ENCODE assay signal across 8 cellular contexts in genomic region chrX:153708415-153708814, GRCh38. TPM values are rescaled to one million over a fixed set of nuclear protein-coding genes. Genes with fewer than 3 reads are reported as not detected.
A peak's percentile ranks its signal among the peaks of the same experiment; 100 is the strongest.
DNase-seq lines count a peak whose midpoint lies in the region; TF ChIP-seq lines count a peak whose summit lies in the region.

No MANE protein-coding gene starts in this region.

- no peaks in the 10 kb centered on the region for H4K20me1 ChIP-seq in fibroblast of lung (ENCODE audit: control insufficient read depth, extremely low read depth, insufficient read depth, low read length)
- H4K20me1 ChIP-seq in neural progenitor cell (ENCODE audit: low read depth): peaks cover 5% of the 10 kb centered on the region

- DNase-seq in activated T-cell treated with anti-CD3 and anti-CD28 coated beads for 48 hours (ENCODE audit: low read depth) (peak; percentile 29), activated T-cell treated with anti-CD3 and anti-CD28 coated beads for 4 hours (no peak), NCI-H1436 treated with DMSO at 0.1 percent for 48 hours (lab: John Stamatoyannopoulos, UW) (peak; percentile 5), fibroblast of lung (ENCODE audit: low read depth in 2 of 2) (peak; percentile 73 to 82), neural progenitor cell (ENCODE audit: low spot score) (peak; percentile 75), mesenteric fat pad (ENCODE audit: low spot score) (no peak)
- DNase-seq in activated CD4-positive, alpha-beta T cell treated with anti-CD3 and anti-CD28 coated beads, Interleukin-2, amount 50 U/mL, for 48 hours: peak; percentile 42 to 56
- DNase-seq in effector CD8-positive, alpha-beta T cell (lab: John Stamatoyannopoulos, UW): no peak

- H3K27me3 ChIP-seq in fibroblast of lung (ENCODE audit: control insufficient read depth, insufficient read depth, low read length): no peaks in the 10 kb centered on the region
- H3K27me3 ChIP-seq in neural progenitor cell: no peaks in the 10 kb centered on the region

- no peak overlapping the region for H3K4me2 ChIP-seq in fibroblast of lung (ENCODE audit: extremely low read depth, insufficient read depth, low read length)
- no peak overlapping the region for H3K4me2 ChIP-seq in neural progenitor cell

- peaks cover 8% of the 10 kb centered on the region for H3K36me3 Mint-ChIP-seq in neural progenitor cell

- H3K4me3 Mint-ChIP-seq in neural progenitor cell: no peak overlapping the region

- peaks cover 11% of the 10 kb centered on the region for H3K27me3 Mint-ChIP-seq in neural progenitor cell (ENCODE audit: insufficient read depth, low read depth)

- peaks cover 3% of the 10 kb centered on the region for H3K4me1 Mint-ChIP-seq in neural progenitor cell

- H3F3A ChIP-seq in neural progenitor cell (ENCODE audit: low read depth): no peaks in the 10 kb centered on the region

- H3K9ac ChIP-seq in fibroblast of lung (ENCODE audit: insufficient read depth, low read length) (no peak overlapping the region), neural progenitor cell (no peak overlapping the region)

- no peak overlapping the region for H3K27ac ChIP-seq in fibroblast of lung (ENCODE audit: insufficient read depth, low read length)
- no peak overlapping the region for H3K27ac ChIP-seq in neural progenitor cell

- H3K27ac Mint-ChIP-seq in neural progenitor cell: no peak overlapping the region

- H3K79me2 ChIP-seq in fibroblast of lung (ENCODE audit: control insufficient read depth, insufficient read depth, low read length) (no peaks in the 10 kb centered on the region), neural progenitor cell (ENCODE audit: low read depth) (no peaks in the 10 kb centered on the region)

- no peaks in the 10 kb centered on the region for H3K4me1 ChIP-seq in fibroblast of lung (ENCODE audit: control insufficient read depth, extremely low read depth, insufficient read depth, low read length)
- H3K4me1 ChIP-seq in neural progenitor cell: no peaks in the 10 kb centered on the region

- H3K9me3 Mint-ChIP-seq in neural progenitor cell: peaks cover 31% of the 10 kb centered on the region

- H2AFZ ChIP-seq in fibroblast of lung (ENCODE audit: low read length): no peak overlapping the region
- H2AFZ ChIP-seq in neural progenitor cell (replicated peaks): no peak overlapping the region

- no peak overlapping the region for H3K4me3 ChIP-seq in fibroblast of lung (replicated peaks in 1 of 4; ENCODE audit: control extremely low read depth in 1 of 4, insufficient read depth in 1 of 4, low read depth in 3 of 4, low read length in 4 of 4)
- no peak overlapping the region for H3K4me3 ChIP-seq in neural progenitor cell

- H3K36me3 ChIP-seq in fibroblast of lung (ENCODE audit: control insufficient read depth, insufficient read depth, low read length) (peaks cover 1% of the 10 kb centered on the region), neural progenitor cell (no peaks in the 10 kb centered on the region)

- peak; percentile 60 to 62 for TF ChIP-seq CTCF in fibroblast of lung (conservative IDR thresholded peaks at IDR 0.05 in 1 of 2, IDR thresholded peaks at IDR 0.05 in 1 of 2; ENCODE audit: low read depth in 1 of 2, low read length in 2 of 2)
- peak; percentile 61 for TF ChIP-seq CTCF in neural progenitor cell (IDR thresholded peaks at IDR 0.05)

- H3K9me3 ChIP-seq in fibroblast of lung (ENCODE audit: control insufficient read depth, insufficient read depth, low read depth, low read length) (no peaks in the 10 kb centered on the region), neural progenitor cell (ENCODE audit: low read depth) (no peaks in the 10 kb centered on the region)

RNA-seq across cellular contexts. Expression of gene BCAP31, which starts 15.8 kb away (rescaled TPM):
- total RNA-seq in fibroblast of lung (94.8 and 133 TPM in 2 replicates), neural progenitor cell (ENCODE audit: low replicate concordance) (52.5 and 68.7 TPM in 2 replicates), mesenteric fat pad (513 TPM)
- polyA plus RNA-seq in fibroblast of lung: 94.0 and 114 TPM in 2 replicates
- 138 and 160 TPM in 2 replicates for polyA plus RNA-seq in fibroblast of lung (2012)
- polyA minus RNA-seq in fibroblast of lung (ENCODE audit: low replicate concordance): 160 and 202 TPM in 2 replicates

RNA-seq across cellular contexts. Expression of gene ABCD1, which starts 16.2 kb away (rescaled TPM):
- total RNA-seq in fibroblast of lung (6.9 and 12.7 TPM in 2 replicates), neural progenitor cell (ENCODE audit: low replicate concordance) (0.79 and 5.0 TPM in 2 replicates), mesenteric fat pad (32.3 TPM)
- 4.0 and 4.6 TPM in 2 replicates for polyA plus RNA-seq in fibroblast of lung
- 10.7 and 14.4 TPM in 2 replicates for polyA plus RNA-seq in fibroblast of lung (2012)
- 12.1 and 13.0 TPM in 2 replicates for polyA minus RNA-seq in fibroblast of lung (ENCODE audit: low replicate concordance)

RNA-seq across cellular contexts. Expression of gene SLC6A8, which starts 20.7 kb away (rescaled TPM):
- total RNA-seq in fibroblast of lung: 9.8 and 11.1 TPM in 2 replicates
- polyA plus RNA-seq in fibroblast of lung: 7.7 and 13.2 TPM in 2 replicates
- 12.5 and 24.0 TPM in 2 replicates for polyA plus RNA-seq in fibroblast of lung (2012)
- polyA minus RNA-seq in fibroblast of lung (ENCODE audit: low replicate concordance): 44.6 and 70.2 TPM in 2 replicates
- 94.1 and 191 TPM in 2 replicates for total RNA-seq in neural progenitor cell (ENCODE audit: low replicate concordance)
- 45.9 TPM for total RNA-seq in mesenteric fat pad

RNA-seq across cellular contexts. Expression of gene PNCK, which starts 34.8 kb away (rescaled TPM):
- total RNA-seq in fibroblast of lung (0.26 and 0.33 TPM in 2 replicates), neural progenitor cell (ENCODE audit: low replicate concordance) (19.7 and 53.5 TPM in 2 replicates), mesenteric fat pad (1.4 TPM)
- 0.08 TPM in 1 of 2 replicates, not detected in the other for polyA plus RNA-seq in fibroblast of lung
- 0.10 TPM in 1 of 2 replicates, not detected in the other for polyA plus RNA-seq in fibroblast of lung (2012)
- not detected in 2 replicates for polyA minus RNA-seq in fibroblast of lung (ENCODE audit: low replicate concordance)

RNA-seq across cellular contexts. Expression of gene PLXNB3, which starts 55.6 kb away (rescaled TPM):
- total RNA-seq in fibroblast of lung (1.0 and 4.3 TPM in 2 replicates), neural progenitor cell (ENCODE audit: low replicate concordance) (0.25 and 0.71 TPM in 2 replicates), mesenteric fat pad (10.2 TPM)
- polyA plus RNA-seq in fibroblast of lung: 1.6 and 1.9 TPM in 2 replicates
- 2.6 and 3.4 TPM in 2 replicates for polyA plus RNA-seq in fibroblast of lung (2012)
- 8.6 and 9.2 TPM in 2 replicates for polyA minus RNA-seq in fibroblast of lung (ENCODE audit: low replicate concordance)

Comparison
In these comparisons a context has a peak if more than half of its experiments do, and no peak if none do; other contexts are left out.
1. DNase-seq: peak in activated T-cell treated with anti-CD3 and anti-CD28 coated beads for 48 hours (single experiment), NCI-H1436 treated with DMSO at 0.1 percent for 48 hours (single experiment), activated CD4-positive, alpha-beta T cell treated with anti-CD3 and anti-CD28 coated beads, Interleukin-2, amount 50 U/mL, for 48 hours (2 of 2), fibroblast of lung (2 of 2) and neural progenitor cell (single experiment); none in activated T-cell treated with anti-CD3 and anti-CD28 coated beads for 4 hours (single experiment), mesenteric fat pad (single experiment) and effector CD8-positive, alpha-beta T cell (single experiment).